ENCODE assay signal across 8 cellular contexts in genomic region chr9:35079426-35080341, GRCh38.
DNase-seq lines count a peak whose midpoint lies in the region; ATAC-seq and TF ChIP-seq lines count a peak whose summit lies in the region.

FANCG (minus strand) TSS chr9:35079942; CDS start chr9:35079524, 418 bp downstream.

- ATAC-seq in GM19025 (IDR thresholded peaks at IDR 0.05; ENCODE audit: low read depth, unreplicated experiment) (peak; percentile 95), HG03342 (IDR thresholded peaks at IDR 0.05; ENCODE audit: unreplicated experiment) (peak; percentile 88)

- 0 out of 2 replicates have a peak, but pooled peaks have one; percentile 1 for TF ChIP-seq CTCF in AG10803 (conservative IDR thresholded peaks at IDR 0.05; ENCODE audit: low read length)
- no peak for TF ChIP-seq CTCF in choroid plexus epithelial cell (conservative IDR thresholded peaks at IDR 0.05; ENCODE audit: low read depth, low read length)

- DNase-seq in AG10803 (ENCODE audit: low read depth) (peak; percentile 87), NCI-H446 treated with DMSO at 0.1 percent for 48 hours (lab: John Stamatoyannopoulos, UW) (peak; percentile 87), choroid plexus epithelial cell (ENCODE audit: low read depth) (peak; percentile 96), kidney glomerular epithelial cell (lab: John Stamatoyannopoulos, UW) (peak; percentile 89)
- peak; percentile 63 to 78 for DNase-seq in activated CD4-positive, alpha-beta T cell treated with anti-CD3 and anti-CD28 coated beads for 24 hours (ENCODE audit: low read depth in 2 of 2)
- peak; percentile 47 to 59 for DNase-seq in stimulated activated CD4-positive, alpha-beta T cell treated with anti-CD3 and anti-CD28 coated beads, Interleukin-1b, Interleukin-23, amount 100 ng/mL, for 1 hour (ENCODE audit: low read depth in 2 of 2)

- H3K4me3 ChIP-seq in AG10803 (ENCODE audit: low read length) (peak within 1 kb of the TSS; percentile 82), choroid plexus epithelial cell (ENCODE audit: low read depth, low read length) (peak within 1 kb of the TSS; percentile 88)

Comparison
In these comparisons a context has a peak if more than half of its experiments do, and no peak if none do; other contexts are left out.
1. Peak in every context shown above with its lines: DNase-seq, ATAC-seq and H3K4me3 ChIP-seq.